Comparison of ENCODE assay signal across 2 cellular contexts in the genomic region with DNA sequence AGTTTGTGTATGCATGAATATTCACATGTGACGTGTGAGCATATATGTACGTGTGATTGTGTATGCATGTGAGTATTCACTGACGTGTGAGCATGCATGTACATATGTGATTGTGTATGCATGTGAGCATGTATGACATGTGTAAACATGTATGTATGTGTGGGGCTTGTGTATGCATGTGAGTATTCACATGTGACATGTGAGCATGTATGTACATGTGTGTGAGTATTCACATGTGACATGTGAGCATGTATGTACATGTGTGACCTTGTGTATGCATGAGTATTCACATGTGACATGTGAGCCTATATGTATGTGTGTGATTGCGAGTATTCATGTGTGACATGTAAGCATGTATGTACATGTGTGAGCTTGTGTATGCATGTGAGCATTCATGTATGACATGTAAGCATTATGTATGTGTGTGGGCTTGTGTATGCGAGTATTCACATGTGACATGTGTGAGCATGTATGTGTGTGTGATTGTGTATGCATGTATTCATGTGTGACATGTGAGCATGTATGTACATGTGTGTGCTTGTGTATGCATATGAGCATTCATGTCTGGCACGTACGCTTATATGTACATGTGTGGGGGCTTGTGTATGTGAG.
TF ChIP-seq lines count a peak whose summit lies in the region.

No MANE protein-coding gene starts in this region.

TF ChIP-seq in GM12891, 5 proteins besides CTCF, POLR2A, EP300 and RAD21:
- no peak; the same call in 1 of the 2 replicates for TF ChIP-seq POU2F2 (IDR thresholded peaks at IDR 0.05; ENCODE audit: low read depth, low read length)
- no peak for TF ChIP-seq SPI1 (IDR thresholded peaks at IDR 0.05; ENCODE audit: low read depth, low read length)
- TF ChIP-seq POLR2AphosphoS5 (IDR thresholded peaks at IDR 0.05; ENCODE audit: low read depth, low read length): no peak
- TF ChIP-seq TAF1 (IDR thresholded peaks at IDR 0.05; ENCODE audit: low read depth, low read length): no peak
- no peak for TF ChIP-seq PAX5 (IDR thresholded peaks at IDR 0.05; ENCODE audit: insufficient read depth, low read length, severe bottlenecking)

TF ChIP-seq in IMR-90, 13 proteins besides CTCF, POLR2A, EP300 and RAD21:
- TF ChIP-seq BHLHE40 (IDR thresholded peaks at IDR 0.05; ENCODE audit: low read depth, low read length) (no peak), CEBPB (IDR thresholded peaks at IDR 0.05; ENCODE audit: low read depth, low read length) (no peak), NFE2L2 (IDR thresholded peaks at IDR 0.05; ENCODE audit: low read depth, low read length) (no peak)
- TF ChIP-seq, protein P1, sequence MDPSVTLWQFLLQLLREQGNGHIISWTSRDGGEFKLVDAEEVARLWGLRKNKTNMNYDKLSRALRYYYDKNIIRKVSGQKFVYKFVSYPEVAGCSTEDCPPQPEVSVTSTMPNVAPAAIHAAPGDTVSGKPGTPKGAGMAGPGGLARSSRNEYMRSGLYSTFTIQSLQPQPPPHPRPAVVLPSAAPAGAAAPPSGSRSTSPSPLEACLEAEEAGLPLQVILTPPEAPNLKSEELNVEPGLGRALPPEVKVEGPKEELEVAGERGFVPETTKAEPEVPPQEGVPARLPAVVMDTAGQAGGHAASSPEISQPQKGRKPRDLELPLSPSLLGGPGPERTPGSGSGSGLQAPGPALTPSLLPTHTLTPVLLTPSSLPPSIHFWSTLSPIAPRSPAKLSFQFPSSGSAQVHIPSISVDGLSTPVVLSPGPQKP (IDR thresholded peaks at IDR 0.05; ENCODE audit: borderline replicate concordance, low read depth, low read length): no peak
